ENCODE assay signal across 11 cellular contexts in the genomic region with DNA sequence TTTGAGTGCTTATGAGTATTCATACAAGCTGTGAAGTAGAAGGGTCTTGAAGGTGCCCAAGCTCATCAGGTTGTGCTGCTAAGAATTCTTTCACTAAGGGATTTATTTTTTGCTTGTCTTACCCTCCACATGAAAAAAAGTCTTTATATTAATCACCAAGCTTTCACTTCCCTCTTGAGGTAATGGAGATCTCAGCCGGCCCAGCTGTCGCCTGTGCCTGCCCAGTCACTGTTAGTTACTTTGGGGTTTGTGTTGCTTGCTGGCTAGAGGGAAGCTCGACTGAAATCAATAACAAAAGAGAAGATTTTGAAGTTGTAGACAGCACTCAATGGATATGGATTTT. TPM values are rescaled to one million over a fixed set of nuclear protein-coding genes. Genes with fewer than 3 reads are reported as not detected.
DNase-seq lines count a peak whose midpoint lies in the region; ATAC-seq, FAIRE-seq and TF ChIP-seq lines count a peak whose summit lies in the region.
"Had no signal": no experiment of that assay in that cellular context is flagged by ENCODE, and none has a peak within 500 bp of the region (broad histone marks: within the 10 kb centered on the region; RNA-seq: fewer than 3 reads in every experiment).

No MANE protein-coding gene starts in this region.

- peak in 1 of 2 experiments; percentile 93; a peak in 3 of 4 replicates for TF ChIP-seq EP300 in GM12878 (IDR thresholded peaks at IDR 0.05; ENCODE audit: borderline replicate concordance in 1 of 2, control insufficient read depth in 1 of 2, low read depth in 2 of 2, low read length in 2 of 2)

- CTCF ChIA-PET in GM12878 (lab: Yijun Ruan, JAX), result interaction anchor here (0.9 to 1.7 kb wide), 4 partner anchors 9 to 193 kb away, joined by 3 to 5 read pairs (median 4); no protein-coding TSS in a partner anchor

- H3K79me2 ChIP-seq in GM12878 (ENCODE audit: control insufficient read depth, insufficient read depth, low read length), result no peaks in the 10 kb centered on the region

- peak overlapping the region; percentile 77 for H3K4me2 ChIP-seq in GM12878 (ENCODE audit: control insufficient read depth, insufficient read depth)

- peaks cover 27% of the 10 kb centered on the region for H3K4me1 ChIP-seq in GM12878 (ENCODE audit: control insufficient read depth, insufficient read depth, low read length)
- H3K4me1 ChIP-seq in pancreas, result no peaks in the 10 kb centered on the region
- H3K4me1 ChIP-seq: heart left ventricle had no signal

- H2AFZ ChIP-seq in GM12878 (ENCODE audit: control insufficient read depth, low read depth, low read length), result no peak overlapping the region; the same call in 1 of the 2 replicates

- H3K4me3 ChIP-seq in GM12878 (peak overlapping the region; percentile 10; the same call in 1 of the 2 replicates), pancreas (no peak overlapping the region)
- H3K4me3 ChIP-seq: heart left ventricle had no signal

- TF ChIP-seq CTCF in GM12878 (IDR thresholded peaks at IDR 0.05 in 2 of 3, conservative IDR thresholded peaks at IDR 0.05 in 1 of 3; ENCODE audit: control insufficient read depth in 2 of 3, extremely low read depth in 1 of 3, insufficient read depth in 1 of 3, low read depth in 3 of 3, low read length in 3 of 3) (no peak; a peak in 1 of 6 replicates), pancreas (IDR thresholded peaks at IDR 0.05) (no peak)

- 0 out of 2 replicates have a peak, but pooled peaks have one; percentile 13 for TF ChIP-seq RAD21 in GM12878 (IDR thresholded peaks at IDR 0.05; ENCODE audit: insufficient read depth, low read depth, low read length)

- POLR2A ChIA-PET in GM12878 (lab: Charles Lee), result no interaction called here

- 0% methylated on average over 3 of the region's 3 CpGs for WGBS in GM12878 (ENCODE audit: insufficient coverage, insufficient replicate concordance, low lambda C conversion rate, missing lambda C conversion rate)
- WGBS in pancreas, 2 donors, result 33 to 43% methylated on average over 3 of the region's 3 CpGs

- peak; percentile 99 for FAIRE-seq in GM12878 (lab: Jason Lieb, UNC)
- no peak for FAIRE-seq in pancreas (lab: Jason Lieb, UNC)

- SMC1A ChIA-PET in GM12878 (lab: Charles Lee; ENCODE audit: uncharacterized antibody, unreplicated experiment), result no interaction called here

- peak; percentile 98 for ATAC-seq in GM18870 (IDR thresholded peaks at IDR 0.05; ENCODE audit: unreplicated experiment)
- ATAC-seq in GM21576 (IDR thresholded peaks at IDR 0.05; ENCODE audit: unreplicated experiment), result peak; percentile 98
- peak; percentile 98 for ATAC-seq in HG03342 (IDR thresholded peaks at IDR 0.05; ENCODE audit: unreplicated experiment)
- peak; percentile 98 for ATAC-seq in GM12878
- no peak for ATAC-seq in SK-N-SH treated with all-trans-retinoic acid at 6 μM for 48 hours
- no peak for ATAC-seq in pancreas
- ATAC-seq: heart left ventricle had no signal

- DNase-seq in GM12878 (ENCODE audit: low read depth, low spot score) (peak; percentile 63), NCI-H187 treated with DMSO at 0.1 percent for 48 hours (lab: John Stamatoyannopoulos, UW) (no peak), NCI-H2107 treated with DMSO at 0.1 percent for 48 hours (lab: John Stamatoyannopoulos, UW; ENCODE audit: unreplicated experiment) (no peak), pancreas (no peak)
- DNase-seq: heart left ventricle had no signal

- H4K20me1 ChIP-seq in GM12878 (ENCODE audit: control insufficient read depth, insufficient read depth), result no peaks in the 10 kb centered on the region

- RAD21 ChIA-PET in GM12878 (lab: Charles Lee; ENCODE audit: unreplicated experiment), result interaction anchor here (1.1 to 1.7 kb wide), 3 partner anchors 22 to 69 kb away, joined by 3 to 5 read pairs (median 4); partner anchors contain the start of genes MC2R and MC5R

- intact Hi-C loops in GM12878 (cut with micrococcal nuclease; ENCODE audit: unreplicated experiment) (no loop called here), pancreas (cut with DNase I) (no loop called here)

- H3K9me3 ChIP-seq in GM12878 (replicated peaks; ENCODE audit: control insufficient read depth, insufficient read depth, low read length) (no peaks in the 10 kb centered on the region), pancreas (no peaks in the 10 kb centered on the region)
- H3K9me3 ChIP-seq: heart left ventricle had no signal

- H3K36me3 ChIP-seq in GM12878 (ENCODE audit: control insufficient read depth in 2 of 2, insufficient read depth in 2 of 2, low read length in 1 of 2), result no peaks in the 10 kb centered on the region
- no peaks in the 10 kb centered on the region for H3K36me3 ChIP-seq in pancreas
- H3K36me3 ChIP-seq: heart left ventricle had no signal

- in situ Hi-C loops in GM12878 (cut with MboI), result no loop called here

- 0 out of 4 replicates have a peak, but pooled peaks cover 0 to 1% of the 10 kb centered on the region in 2 experiments for H3K27me3 ChIP-seq in GM12878 (replicated peaks in 1 of 2; ENCODE audit: control insufficient read depth in 2 of 2, insufficient read depth in 2 of 2, low read length in 1 of 2)
- no peaks in the 10 kb centered on the region for H3K27me3 ChIP-seq in pancreas

- TF ChIP-seq POLR2A in GM12878 (IDR thresholded peaks at IDR 0.05; ENCODE audit: low read depth, low read length), result no peak

- H3K27ac ChIP-seq in GM12878 (ENCODE audit: control insufficient read depth, insufficient read depth) (peak overlapping the region; percentile 51; the same call in 1 of the 2 replicates), pancreas (no peak overlapping the region)
- H3K27ac ChIP-seq: heart left ventricle had no signal

- BruUV-seq in GM12878 (replicated peaks; lab: Mats Ljungman, UMichigan), result no TSS peak

- no peak overlapping the region for H3K9ac ChIP-seq in GM12878 (ENCODE audit: control insufficient read depth, insufficient read depth, low read length)

TF ChIP-seq in GM12878, 131 proteins besides CTCF, POLR2A, EP300 and RAD21 (continues in another document):
- TF ChIP-seq ZNF384 (IDR thresholded peaks at IDR 0.05; ENCODE audit: borderline replicate concordance, low read depth, low read length) (peak; percentile 75; the same call in 1 of the 2 replicates), PAX5 (IDR thresholded peaks at IDR 0.05; ENCODE audit: borderline replicate concordance, low read depth, low read length) (peak; percentile 82; the same call in 1 of the 2 replicates), BRCA1 (IDR thresholded peaks at IDR 0.05; ENCODE audit: low read depth, low read length) (no peak), TCF7 (IDR thresholded peaks at IDR 0.05; ENCODE audit: borderline replicate concordance) (peak; percentile 77), ZNF24 (IDR thresholded peaks at IDR 0.05) (0 out of 2 replicates have a peak, but pooled peaks have one; percentile 42), RB1 (IDR thresholded peaks at IDR 0.05; ENCODE audit: borderline replicate concordance) (no peak), ATF7 (IDR thresholded peaks at IDR 0.05; ENCODE audit: low read depth) (peak; percentile 24; the same call in 1 of the 2 replicates)

TF ChIP-seq in SK-N-SH treated with all-trans-retinoic acid at 6 μM for 48 hours, 23 proteins besides CTCF, POLR2A, EP300 and RAD21 (continues in another document):
- TF ChIP-seq SNAI2 (CRISPR knock-in tag; IDR thresholded peaks at IDR 0.05) (no peak), ZFP3 (CRISPR knock-in tag; IDR thresholded peaks at IDR 0.05) (no peak)
- TF ChIP-seq, protein P1, sequence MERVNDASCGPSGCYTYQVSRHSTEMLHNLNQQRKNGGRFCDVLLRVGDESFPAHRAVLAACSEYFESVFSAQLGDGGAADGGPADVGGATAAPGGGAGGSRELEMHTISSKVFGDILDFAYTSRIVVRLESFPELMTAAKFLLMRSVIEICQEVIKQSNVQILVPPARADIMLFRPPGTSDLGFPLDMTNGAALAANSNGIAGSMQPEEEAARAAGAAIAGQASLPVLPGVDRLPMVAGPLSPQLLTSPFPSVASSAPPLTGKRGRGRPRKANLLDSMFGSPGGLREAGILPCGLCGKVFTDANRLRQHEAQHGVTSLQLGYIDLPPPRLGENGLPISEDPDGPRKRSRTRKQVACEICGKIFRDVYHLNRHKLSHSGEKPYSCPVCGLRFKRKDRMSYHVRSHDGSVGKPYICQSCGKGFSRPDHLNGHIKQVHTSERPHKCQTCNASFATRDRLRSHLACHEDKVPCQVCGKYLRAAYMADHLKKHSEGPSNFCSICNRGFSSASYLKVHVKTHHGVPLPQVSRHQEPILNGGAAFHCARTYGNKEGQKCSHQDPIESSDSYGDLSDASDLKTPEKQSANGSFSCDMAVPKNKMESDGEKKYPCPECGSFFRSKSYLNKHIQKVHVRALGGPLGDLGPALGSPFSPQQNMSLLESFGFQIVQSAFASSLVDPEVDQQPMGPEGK (CRISPR knock-in tag; IDR thresholded peaks at IDR 0.05; ENCODE audit: borderline replicate concordance), result no peak
- TF ChIP-seq, protein P2, sequence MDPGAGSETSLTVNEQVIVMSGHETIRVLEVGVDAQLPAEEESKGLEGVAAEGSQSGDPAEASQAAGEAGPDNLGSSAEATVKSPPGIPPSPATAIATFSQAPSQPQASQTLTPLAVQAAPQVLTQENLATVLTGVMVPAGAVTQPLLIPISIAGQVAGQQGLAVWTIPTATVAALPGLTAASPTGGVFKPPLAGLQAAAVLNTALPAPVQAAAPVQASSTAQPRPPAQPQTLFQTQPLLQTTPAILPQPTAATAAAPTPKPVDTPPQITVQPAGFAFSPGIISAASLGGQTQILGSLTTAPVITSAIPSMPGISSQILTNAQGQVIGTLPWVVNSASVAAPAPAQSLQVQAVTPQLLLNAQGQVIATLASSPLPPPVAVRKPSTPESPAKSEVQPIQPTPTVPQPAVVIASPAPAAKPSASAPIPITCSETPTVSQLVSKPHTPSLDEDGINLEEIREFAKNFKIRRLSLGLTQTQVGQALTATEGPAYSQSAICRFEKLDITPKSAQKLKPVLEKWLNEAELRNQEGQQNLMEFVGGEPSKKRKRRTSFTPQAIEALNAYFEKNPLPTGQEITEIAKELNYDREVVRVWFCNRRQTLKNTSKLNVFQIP (CRISPR knock-in tag; IDR thresholded peaks at IDR 0.05; ENCODE audit: borderline replicate concordance, low read depth), result no peak

RNA-seq across cellular contexts. Expression of gene MC2R, which starts 21.9 kb away (rescaled TPM):
- not detected in 2 replicates for total RNA-seq in GM12878 (2013; cell fraction: nucleolus; rRNA removed)
- total RNA-seq in GM12878 (2014; rRNA removed) (not detected in 2 replicates), GM12878 (2014; rRNA removed; fragmentation: Illumina TruSeq; extraction: Trizol) (not detected in 2 replicates), GM12878 (2021) (0.15 TPM in 1 of 2 replicates, not detected in the other), pancreas (not detected)
- not detected for polyA plus RNA-seq in GM12878 (2011; ENCODE audit: low read depth)
- polyA plus RNA-seq in GM12878 (2011; rRNA removed) (not detected in 2 replicates), GM12878 (2014; fragmentation: Illumina TruSeq; extraction: Trizol) (not detected in 2 replicates), GM12878 (2014; fragmentation: Nextera tagmentation; extraction: Ambion mirVana) (not detected), GM12878 (2014; rRNA removed) (not detected in 2 replicates), GM12878 (2016; fragmentation: Nextera tagmentation; extraction: Ambion mirVana) (not detected), pancreas (not detected)
- not detected in 2 replicates for polyA plus RNA-seq in GM12878 (2011; cell fraction: cytosol; rRNA removed)
- not detected in 2 replicates for polyA plus RNA-seq in GM12878 (2011; cell fraction: nucleus; rRNA removed)
- polyA plus RNA-seq in GM12878 (2012), result not detected in 2 replicates
- polyA minus RNA-seq in GM12878 (2011; rRNA and poly(A)+ RNA removed), result not detected in 2 replicates
- polyA minus RNA-seq in GM12878 (2011; cell fraction: cytosol; rRNA and poly(A)+ RNA removed), result not detected in 2 replicates
- not detected in 2 replicates for polyA minus RNA-seq in GM12878 (2011; cell fraction: nucleus; rRNA and poly(A)+ RNA removed)
- total RNA-seq: G401, heart left ventricle, RPMI7951 had no signal
- polyA plus RNA-seq: heart left ventricle had no signal

Comparison
In these comparisons a context has a peak if more than half of its experiments do, and no peak if none do; other contexts are left out.
1. ATAC-seq: peak in GM18870 (single experiment), GM21576 (single experiment), HG03342 (single experiment) and GM12878 (single experiment); none in SK-N-SH treated with all-trans-retinoic acid at 6 μM for 48 hours (single experiment) and pancreas (0 of 4).